Comparison of ENCODE assay signal across 17 cellular contexts in the genomic region with DNA sequence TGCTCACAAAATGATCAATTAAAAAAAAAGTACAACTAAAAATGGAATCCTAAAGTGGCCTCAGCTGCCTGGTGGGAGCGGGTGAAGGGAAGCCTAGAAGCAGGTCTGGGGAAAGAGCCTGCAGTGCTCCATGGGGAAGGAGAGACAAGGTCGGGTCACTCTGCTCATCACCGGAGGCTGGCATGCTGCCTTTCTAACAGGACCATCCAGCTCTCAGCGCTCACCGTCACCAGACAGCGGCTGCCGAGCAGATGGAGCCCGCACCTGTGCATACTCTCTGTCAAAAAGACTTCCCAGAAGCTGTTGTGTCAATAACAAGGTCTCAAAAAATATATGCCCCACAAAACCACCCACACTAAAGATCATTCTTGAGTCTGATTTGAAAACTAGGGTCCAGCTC.
"Had no signal": no experiment of that assay in that cellular context is flagged by ENCODE, and none has a peak within 500 bp of the region (broad histone marks: within the 10 kb centered on the region; RNA-seq: fewer than 3 reads in every experiment).

No MANE protein-coding gene starts in this region.

- H3K4me2 ChIP-seq: hepatocyte had no signal

- H3K4me3 ChIP-seq: gastrocnemius medialis, hepatocyte, ovary, thoracic aorta had no signal

- H3K36me3 Mint-ChIP-seq: activated CD4-positive, alpha-beta memory T cell treated with anti-CD3 and anti-CD28 coated beads for 36 hours; activated naive CD8-positive, alpha-beta T cell treated with anti-CD3 and anti-CD28 coated beads for 36 hours had no signal

- H3K27me3 ChIP-seq: gastrocnemius medialis, hepatocyte, ovary had no signal

- H3K4me1 ChIP-seq: gastrocnemius medialis had no signal

- H3K36me3 ChIP-seq: gastrocnemius medialis, ovary, thoracic aorta had no signal

- DNase-seq: activated CD4-positive, alpha-beta memory T cell treated with anti-CD3 and anti-CD28 coated beads for 36 hours; activated CD4-positive, CD25-positive, alpha-beta regulatory T cell treated with anti-CD3 and anti-CD28 coated beads, Interleukin-2, amount 50 U/mL, for 72 hours; activated effector memory CD4-positive, alpha-beta T cell treated with anti-CD3 and anti-CD28 coated beads, Interleukin-2, amount 50 U/mL, for 16 hours; activated naive CD8-positive, alpha-beta T cell treated with anti-CD3 and anti-CD28 coated beads for 36 hours; activated T-cell treated with anti-CD3 and anti-CD28 coated beads, Interleukin-2, amount 50 U/mL, for 4 hours; effector CD8-positive, alpha-beta T cell; gastrocnemius medialis; kidney; left ventricle myocardium superior; ovary; retina; stimulated activated CD4-positive, alpha-beta T cell treated with anti-CD3 and anti-CD28 coated beads, Interleukin-15, amount 100 ng/mL, for 24 hours; stimulated activated CD4-positive, alpha-beta T cell treated with anti-CD3 and anti-CD28 coated beads, Interleukin-4, amount 100 ng/mL, for 24 hours; T-helper 9 cell had no signal

- H3K9me3 Mint-ChIP-seq: activated CD4-positive, alpha-beta memory T cell treated with anti-CD3 and anti-CD28 coated beads for 36 hours; activated naive CD8-positive, alpha-beta T cell treated with anti-CD3 and anti-CD28 coated beads for 36 hours; activated T-cell treated with anti-CD3 and anti-CD28 coated beads, Interleukin-2, amount 50 U/mL, for 4 hours; stimulated activated naive CD8-positive, alpha-beta T cell treated with anti-CD3 and anti-CD28 coated beads, Interleukin-15, Interleukin-2, amounts not matched to agents 100 ng/mL and 50 ng/mL, for 24 hours had no signal

- H3K27ac Mint-ChIP-seq: activated CD4-positive, alpha-beta memory T cell treated with anti-CD3 and anti-CD28 coated beads for 36 hours; activated naive CD8-positive, alpha-beta T cell treated with anti-CD3 and anti-CD28 coated beads for 36 hours; stimulated activated naive CD8-positive, alpha-beta T cell treated with anti-CD3 and anti-CD28 coated beads, Interleukin-15, Interleukin-2, amounts not matched to agents 100 ng/mL and 50 ng/mL, for 24 hours had no signal

- H3K4me3 Mint-ChIP-seq: activated CD4-positive, alpha-beta memory T cell treated with anti-CD3 and anti-CD28 coated beads for 36 hours; activated naive CD8-positive, alpha-beta T cell treated with anti-CD3 and anti-CD28 coated beads for 36 hours; activated T-cell treated with anti-CD3 and anti-CD28 coated beads, Interleukin-2, amount 50 U/mL, for 4 hours; stimulated activated naive CD8-positive, alpha-beta T cell treated with anti-CD3 and anti-CD28 coated beads, Interleukin-15, Interleukin-2, amounts not matched to agents 100 ng/mL and 50 ng/mL, for 24 hours had no signal

- H3K9me3 ChIP-seq: gastrocnemius medialis, ovary, thoracic aorta had no signal

- H3K27ac ChIP-seq: gastrocnemius medialis, hepatocyte, ovary, thoracic aorta had no signal
